Comparison of ENCODE assay signal across 1 cellular context in genomic region chr10:61192042-61192441, GRCh38.
TF ChIP-seq lines count a peak whose summit lies in the region.

No MANE protein-coding gene starts in this region.

TF ChIP-seq in WTC11, 78 proteins besides CTCF, POLR2A, EP300 and RAD21 (continued from another document):
- TF ChIP-seq STAT6 (CRISPR knock-in tag; conservative IDR thresholded peaks at IDR 0.05; ENCODE audit: low read depth), result no peak
- TF ChIP-seq, protein P1, sequence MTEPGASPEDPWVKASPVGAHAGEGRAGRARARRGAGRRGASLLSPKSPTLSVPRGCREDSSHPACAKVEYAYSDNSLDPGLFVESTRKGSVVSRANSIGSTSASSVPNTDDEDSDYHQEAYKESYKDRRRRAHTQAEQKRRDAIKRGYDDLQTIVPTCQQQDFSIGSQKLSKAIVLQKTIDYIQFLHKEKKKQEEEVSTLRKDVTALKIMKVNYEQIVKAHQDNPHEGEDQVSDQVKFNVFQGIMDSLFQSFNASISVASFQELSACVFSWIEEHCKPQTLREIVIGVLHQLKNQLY (CRISPR knock-in tag; IDR thresholded peaks at IDR 0.05), result no peak
- no peak for TF ChIP-seq ZNF671 (CRISPR knock-in tag; IDR thresholded peaks at IDR 0.05)
- TF ChIP-seq FOXP4 (CRISPR knock-in tag; IDR thresholded peaks at IDR 0.05), result no peak
- no peak for TF ChIP-seq SOX15 (CRISPR knock-in tag; IDR thresholded peaks at IDR 0.05)
- TF ChIP-seq, protein P2, sequence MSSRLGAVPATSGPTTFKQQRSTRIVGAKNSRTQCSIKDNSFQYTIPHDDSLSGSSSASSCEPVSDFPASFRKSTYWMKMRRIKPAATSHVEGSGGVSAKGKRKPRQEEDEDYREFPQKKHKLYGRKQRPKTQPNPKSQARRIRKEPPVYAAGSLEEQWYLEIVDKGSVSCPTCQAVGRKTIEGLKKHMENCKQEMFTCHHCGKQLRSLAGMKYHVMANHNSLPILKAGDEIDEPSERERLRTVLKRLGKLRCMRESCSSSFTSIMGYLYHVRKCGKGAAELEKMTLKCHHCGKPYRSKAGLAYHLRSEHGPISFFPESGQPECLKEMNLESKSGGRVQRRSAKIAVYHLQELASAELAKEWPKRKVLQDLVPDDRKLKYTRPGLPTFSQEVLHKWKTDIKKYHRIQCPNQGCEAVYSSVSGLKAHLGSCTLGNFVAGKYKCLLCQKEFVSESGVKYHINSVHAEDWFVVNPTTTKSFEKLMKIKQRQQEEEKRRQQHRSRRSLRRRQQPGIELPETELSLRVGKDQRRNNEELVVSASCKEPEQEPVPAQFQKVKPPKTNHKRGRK (CRISPR knock-in tag; IDR thresholded peaks at IDR 0.05; ENCODE audit: borderline replicate concordance), result no peak
- no peak for TF ChIP-seq GTF2I (CRISPR knock-in tag; conservative IDR thresholded peaks at IDR 0.05)
- TF ChIP-seq ZNF121 (CRISPR knock-in tag; IDR thresholded peaks at IDR 0.05), result no peak
